In genomic region chr1:28887835-28888682, GRCh38 we compare ENCODE assay signal across 1 cellular context.
TF ChIP-seq lines count a peak whose summit lies in the region.

No MANE protein-coding gene starts in this region.

TF ChIP-seq in GM12878, 131 proteins besides CTCF, POLR2A, EP300 and RAD21:
- TF ChIP-seq E2F8 (IDR thresholded peaks at IDR 0.05; ENCODE audit: low read depth, partially characterized antibody) (no peak), NKRF (conservative IDR thresholded peaks at IDR 0.05) (no peak)
